10 cellular contexts compared by ENCODE assay signal in genomic region chr5:175797521-175798038, GRCh38.
DNase-seq lines count a peak whose midpoint lies in the region; ATAC-seq and TF ChIP-seq lines count a peak whose summit lies in the region.
"Had no signal": no experiment of that assay in that cellular context is flagged by ENCODE, and none has a peak within 500 bp of the region (broad histone marks: within the 10 kb centered on the region; RNA-seq: fewer than 3 reads in every experiment).

No MANE protein-coding gene starts in this region.

- H3K36me3 ChIP-seq in neural cell (ENCODE audit: insufficient read depth, low read length) (no peaks in the 10 kb centered on the region), gastroesophageal sphincter (no peaks in the 10 kb centered on the region)

- TF ChIP-seq CTCF in neural cell (IDR thresholded peaks at IDR 0.05; ENCODE audit: poor library complexity, severe bottlenecking) (peak; percentile 33), gastroesophageal sphincter (IDR thresholded peaks at IDR 0.05) (no peak)

- no peaks in the 10 kb centered on the region for H3K9me3 ChIP-seq in neural cell (ENCODE audit: low read length)
- H3K9me3 ChIP-seq in gastroesophageal sphincter = no peaks in the 10 kb centered on the region

- no peak for TF ChIP-seq EP300 in neural cell (conservative IDR thresholded peaks at IDR 0.05; ENCODE audit: poor library complexity, severe bottlenecking)
- TF ChIP-seq EP300 in gastroesophageal sphincter (IDR thresholded peaks at IDR 0.05) = no peak

- no peak for ATAC-seq in gastroesophageal sphincter
- no peak for ATAC-seq in T-cell (replicated peaks in 1 of 4)

- H3K4me3 ChIP-seq in neural cell (ENCODE audit: low read length) = peak overlapping the region; percentile 88
- peak overlapping the region in 1 of 2 donors; percentile 30 for H3K4me3 ChIP-seq in gastroesophageal sphincter

- H3K9me2 ChIP-seq in neural cell (ENCODE audit: insufficient read depth, low read length) = no peaks in the 10 kb centered on the region

- peak overlapping the region; percentile 89 for H3K4me2 ChIP-seq in neural cell (ENCODE audit: low read length)

- CTCF ChIA-PET in T-cell (lab: Charles Lee) = no interaction called here

- H3K4me3 Mint-ChIP-seq in T-cell = peak overlapping the region in 1 of 3 donors; percentile 28
- H3K4me3 Mint-ChIP-seq: activated CD8-positive, alpha-beta T cell treated with anti-CD3 and anti-CD28 coated beads for 36 hours; dendritic cell treated with granulocyte-macrophage colony-stimulating factor and Interleukin-4, amounts not matched to agents 40 ng/mL and 50 ng/mL, for 4 days had no signal

- WGBS in gastroesophageal sphincter (ENCODE audit: low coverage in 1 of 2), 2 donors = 0 to 7% methylated on average over 5 to 9 of the region's 27 CpGs

- no peaks in the 10 kb centered on the region for H3K36me3 Mint-ChIP-seq in T-cell

- no peak overlapping the region for H3K27ac Mint-ChIP-seq in T-cell
- H3K27ac Mint-ChIP-seq: activated CD8-positive, alpha-beta T cell treated with anti-CD3 and anti-CD28 coated beads for 36 hours; dendritic cell treated with granulocyte-macrophage colony-stimulating factor and Interleukin-4, amounts not matched to agents 40 ng/mL and 50 ng/mL, for 4 days had no signal

- H3K27me3 ChIP-seq in neural cell (ENCODE audit: insufficient read depth, low read depth, low read length) = no peaks in the 10 kb centered on the region
- H3K27me3 ChIP-seq in gastroesophageal sphincter = peaks cover 91% of the 10 kb centered on the region

- H2AFZ ChIP-seq in neural cell (ENCODE audit: low read depth, low read length) = peak overlapping the region; percentile 78

- DNase-seq in DMS79 (lab: John Stamatoyannopoulos, UW) (peak; percentile 38), NCI-H2081 (lab: John Stamatoyannopoulos, UW) (peak; percentile 58 to 84), epidermal melanocyte (ENCODE audit: insufficient read length, low spot score) (no peak), T-cell (no peak)
- DNase-seq in central memory CD4-positive, alpha-beta T cell = no peak

- peak; percentile 46 for TF ChIP-seq RAD21 in neural cell (conservative IDR thresholded peaks at IDR 0.05)

- peaks cover 0 to 18% (median 7%) of the 10 kb centered on the region in 3 donors for H3K4me1 ChIP-seq in gastroesophageal sphincter

- peaks cover 0 to 8% (median 0%) of the 10 kb centered on the region in 3 donors for H3K9me3 Mint-ChIP-seq in T-cell
- H3K9me3 Mint-ChIP-seq: activated CD8-positive, alpha-beta T cell treated with anti-CD3 and anti-CD28 coated beads for 36 hours; dendritic cell treated with granulocyte-macrophage colony-stimulating factor and Interleukin-4, amounts not matched to agents 40 ng/mL and 50 ng/mL, for 4 days had no signal

- H3K27ac ChIP-seq in angular gyrus (ENCODE audit: low read depth, low read length) = peak overlapping the region; percentile 75
- H3K27ac ChIP-seq in neural cell (ENCODE audit: low read length) = peak overlapping the region; percentile 92
- H3K27ac ChIP-seq in gastroesophageal sphincter = no peak overlapping the region

- no peaks in the 10 kb centered on the region for H3K79me2 ChIP-seq in neural cell (replicated peaks; ENCODE audit: insufficient read depth, low read length)

- TF ChIP-seq POLR2A in gastroesophageal sphincter (IDR thresholded peaks at IDR 0.05) = no peak

- H4K20me1 ChIP-seq in neural cell (ENCODE audit: insufficient read depth) = no peaks in the 10 kb centered on the region

- H3K27me3 Mint-ChIP-seq in T-cell = peaks cover 69 to 71% of the 10 kb centered on the region in 2 donors

- peaks cover 8 to 17% (median 10%) of the 10 kb centered on the region in 3 donors for H3K4me1 Mint-ChIP-seq in T-cell

- POLR2A ChIA-PET in T-cell (lab: Charles Lee) = no interaction called here

- H3F3A ChIP-seq in neural cell (ENCODE audit: insufficient read depth, low read length, poor library complexity, severe bottlenecking) = no peaks in the 10 kb centered on the region

- peak overlapping the region; percentile 93 for H3K9ac ChIP-seq in neural cell (ENCODE audit: low read length)

TF ChIP-seq in neural cell, 6 proteins besides CTCF, POLR2A, EP300 and RAD21:
- TF ChIP-seq SMC3 (conservative IDR thresholded peaks at IDR 0.05; ENCODE audit: poor library complexity) = peak; percentile 60
- peak; percentile 77 for TF ChIP-seq TAF1 (IDR thresholded peaks at IDR 0.05; ENCODE audit: low read depth)
- no peak for TF ChIP-seq EZH2 (IDR thresholded peaks at IDR 0.05; ENCODE audit: borderline replicate concordance, insufficient read depth, low read length, poor library complexity, severe bottlenecking)
- TF ChIP-seq, protein P1, sequence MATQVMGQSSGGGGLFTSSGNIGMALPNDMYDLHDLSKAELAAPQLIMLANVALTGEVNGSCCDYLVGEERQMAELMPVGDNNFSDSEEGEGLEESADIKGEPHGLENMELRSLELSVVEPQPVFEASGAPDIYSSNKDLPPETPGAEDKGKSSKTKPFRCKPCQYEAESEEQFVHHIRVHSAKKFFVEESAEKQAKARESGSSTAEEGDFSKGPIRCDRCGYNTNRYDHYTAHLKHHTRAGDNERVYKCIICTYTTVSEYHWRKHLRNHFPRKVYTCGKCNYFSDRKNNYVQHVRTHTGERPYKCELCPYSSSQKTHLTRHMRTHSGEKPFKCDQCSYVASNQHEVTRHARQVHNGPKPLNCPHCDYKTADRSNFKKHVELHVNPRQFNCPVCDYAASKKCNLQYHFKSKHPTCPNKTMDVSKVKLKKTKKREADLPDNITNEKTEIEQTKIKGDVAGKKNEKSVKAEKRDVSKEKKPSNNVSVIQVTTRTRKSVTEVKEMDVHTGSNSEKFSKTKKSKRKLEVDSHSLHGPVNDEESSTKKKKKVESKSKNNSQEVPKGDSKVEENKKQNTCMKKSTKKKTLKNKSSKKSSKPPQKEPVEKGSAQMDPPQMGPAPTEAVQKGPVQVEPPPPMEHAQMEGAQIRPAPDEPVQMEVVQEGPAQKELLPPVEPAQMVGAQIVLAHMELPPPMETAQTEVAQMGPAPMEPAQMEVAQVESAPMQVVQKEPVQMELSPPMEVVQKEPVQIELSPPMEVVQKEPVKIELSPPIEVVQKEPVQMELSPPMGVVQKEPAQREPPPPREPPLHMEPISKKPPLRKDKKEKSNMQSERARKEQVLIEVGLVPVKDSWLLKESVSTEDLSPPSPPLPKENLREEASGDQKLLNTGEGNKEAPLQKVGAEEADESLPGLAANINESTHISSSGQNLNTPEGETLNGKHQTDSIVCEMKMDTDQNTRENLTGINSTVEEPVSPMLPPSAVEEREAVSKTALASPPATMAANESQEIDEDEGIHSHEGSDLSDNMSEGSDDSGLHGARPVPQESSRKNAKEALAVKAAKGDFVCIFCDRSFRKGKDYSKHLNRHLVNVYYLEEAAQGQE (IDR thresholded peaks at IDR 0.05; ENCODE audit: borderline replicate concordance) = no peak
- peak; percentile 30 for TF ChIP-seq MXI1 (conservative IDR thresholded peaks at IDR 0.05; ENCODE audit: poor library complexity, severe bottlenecking)
- peak; percentile 82 for TF ChIP-seq POLR2AphosphoS5 (IDR thresholded peaks at IDR 0.05)

Comparison
In these comparisons a context has a peak if more than half of its experiments do, and no peak if none do; other contexts are left out.
1. DNase-seq: peak in DMS79 (single experiment) and NCI-H2081 (2 of 2); none in epidermal melanocyte (single experiment), central memory CD4-positive, alpha-beta T cell (single experiment) and T-cell (0 of 34).
2. H3K27ac ChIP-seq: peak in angular gyrus (single experiment) and neural cell (single experiment); none in gastroesophageal sphincter (0 of 4).